In genomic region chr9:34337404-34337803, GRCh38 we compare ENCODE assay signal across 14 cellular contexts. TPM values are rescaled to one million over a fixed set of nuclear protein-coding genes. Genes with fewer than 3 reads are reported as not detected.
A peak's percentile ranks its signal among the peaks of the same experiment; 100 is the strongest.
DNase-seq lines count a peak whose midpoint lies in the region; ATAC-seq and TF ChIP-seq lines count a peak whose summit lies in the region.
"Had no signal": no experiment of that assay in that cellular context is flagged by ENCODE, and none has a peak within 500 bp of the region (broad histone marks: within the 10 kb centered on the region; RNA-seq: fewer than 3 reads in every experiment).

No MANE protein-coding gene starts in this region.

- no peaks in the 10 kb centered on the region for H3K27me3 ChIP-seq in DND-41 (ENCODE audit: insufficient read depth, low read length, poor library complexity)

- H3K27ac Mint-ChIP-seq in chondrocyte (ENCODE audit: unreplicated experiment) = no peak overlapping the region
- no peak overlapping the region for H3K27ac Mint-ChIP-seq in activated naive CD8-positive, alpha-beta T cell treated with anti-CD3 and anti-CD28 coated beads for 36 hours
- H3K27ac Mint-ChIP-seq: activated naive CD4-positive, alpha-beta T cell treated with anti-CD3 and anti-CD28 coated beads for 36 hours; nephron had no signal

- TF ChIP-seq CTCF in DND-41 (IDR thresholded peaks at IDR 0.05; ENCODE audit: borderline replicate concordance, extremely low read depth, low read length, poor library complexity, severe bottlenecking) (peak; percentile 23), LNCAP (IDR thresholded peaks at IDR 0.05) (peak; percentile 13; the same call in 1 of the 2 replicates), chondrocyte (IDR thresholded peaks at IDR 0.05) (peak; percentile 56)

- H3K4me3 Mint-ChIP-seq in chondrocyte (ENCODE audit: unreplicated experiment) = no peak overlapping the region
- H3K4me3 Mint-ChIP-seq in activated naive CD8-positive, alpha-beta T cell treated with anti-CD3 and anti-CD28 coated beads for 36 hours = no peak overlapping the region
- H3K4me3 Mint-ChIP-seq: activated naive CD4-positive, alpha-beta T cell treated with anti-CD3 and anti-CD28 coated beads for 36 hours; nephron had no signal

- ATAC-seq in DND-41 (ENCODE audit: insufficient read depth, low read depth) = no peak
- no peak for ATAC-seq in HG03159 (IDR thresholded peaks at IDR 0.05; ENCODE audit: unreplicated experiment)

- no peaks in the 10 kb centered on the region for H3K27me3 Mint-ChIP-seq in chondrocyte (ENCODE audit: low read depth)
- H3K27me3 Mint-ChIP-seq in activated naive CD8-positive, alpha-beta T cell treated with anti-CD3 and anti-CD28 coated beads for 36 hours = no peaks in the 10 kb centered on the region

- no peaks in the 10 kb centered on the region for H3K9me3 Mint-ChIP-seq in chondrocyte (ENCODE audit: low read depth)
- H3K9me3 Mint-ChIP-seq in activated naive CD8-positive, alpha-beta T cell treated with anti-CD3 and anti-CD28 coated beads for 36 hours = no peaks in the 10 kb centered on the region
- H3K9me3 Mint-ChIP-seq: activated naive CD4-positive, alpha-beta T cell treated with anti-CD3 and anti-CD28 coated beads for 36 hours; nephron had no signal

- no peak overlapping the region for H3K9ac ChIP-seq in DND-41 (ENCODE audit: low read depth, low read length)

- H3K36me3 ChIP-seq in DND-41 (ENCODE audit: insufficient read depth, low read length) = peaks cover 24% of the 10 kb centered on the region

- H3K4me1 Mint-ChIP-seq in chondrocyte (ENCODE audit: low read depth) = no peaks in the 10 kb centered on the region
- H3K4me1 Mint-ChIP-seq in activated naive CD8-positive, alpha-beta T cell treated with anti-CD3 and anti-CD28 coated beads for 36 hours = peaks cover 10% of the 10 kb centered on the region

- H3K9me3 ChIP-seq in DND-41 (ENCODE audit: insufficient read depth, low read length, severe bottlenecking) = no peaks in the 10 kb centered on the region

- no peak overlapping the region for H3K4me3 ChIP-seq in DND-41 (ENCODE audit: low read depth in 1 of 2, low read length in 2 of 2)

- H3K4me2 ChIP-seq in DND-41 (ENCODE audit: insufficient read depth, low read length) = no peak overlapping the region

- peaks cover 11% of the 10 kb centered on the region for H3K36me3 Mint-ChIP-seq in chondrocyte (ENCODE audit: low read depth)
- H3K36me3 Mint-ChIP-seq in activated naive CD8-positive, alpha-beta T cell treated with anti-CD3 and anti-CD28 coated beads for 36 hours = peaks cover 18% of the 10 kb centered on the region

- H4K20me1 ChIP-seq in DND-41 (ENCODE audit: insufficient read depth, low read length) = peaks cover 6% of the 10 kb centered on the region; the same call in 1 of the 2 replicates

- H2AFZ ChIP-seq in DND-41 (ENCODE audit: low read depth, low read length) = no peak overlapping the region

- H3K4me1 ChIP-seq in DND-41 (ENCODE audit: insufficient read depth, low read length) = no peaks in the 10 kb centered on the region

- DNase-seq in DND-41 (no peak), chondrocyte (ENCODE audit: low spot score) (no peak), myocyte (ENCODE audit: low read depth) (peak; percentile 14), DMS79 (lab: John Stamatoyannopoulos, UW) (no peak)
- no peak for DNase-seq in activated naive CD8-positive, alpha-beta T cell treated with anti-CD3 and anti-CD28 coated beads for 36 hours
- no peak for DNase-seq in stimulated activated CD4-positive, alpha-beta T cell treated with anti-CD3 and anti-CD28 coated beads, Interleukin-4, amount 100 ng/mL, for 1 hour
- DNase-seq: activated CD8-positive, alpha-beta memory T cell treated with anti-CD3 and anti-CD28 coated beads for 24 hours; activated naive CD4-positive, alpha-beta T cell treated with anti-CD3 and anti-CD28 coated beads for 36 hours; cortex of kidney; kidney glomerular epithelial cell; small intestine had no signal

- peaks cover 37% of the 10 kb centered on the region for H3K79me2 ChIP-seq in DND-41 (ENCODE audit: insufficient read depth, low read length)

- H3K27ac ChIP-seq in DND-41 (ENCODE audit: low read length) = no peak overlapping the region

RNA-seq across cellular contexts. Expression of gene NUDT2, which starts 8.0 kb away (rescaled TPM):
- total RNA-seq in chondrocyte (15.6 to 17.9 TPM (median 17.6 TPM) in 3 replicates), myocyte (28.3 and 28.4 TPM in 2 replicates)
- polyA plus RNA-seq in myocyte (2012) = 38.4 TPM
- total RNA-seq in activated naive CD8-positive, alpha-beta T cell treated with anti-CD3 and anti-CD28 coated beads for 36 hours = 10 to 100 TPM; 28.0 to 32.7 TPM

RNA-seq across cellular contexts. Expression of gene KIF24, which starts 8.3 kb away (rescaled TPM):
- total RNA-seq in chondrocyte (0.90 to 2.5 TPM (median 1.0 TPM) in 3 replicates), myocyte (2.0 and 2.1 TPM in 2 replicates)
- 1.1 TPM for polyA plus RNA-seq in myocyte (2012)
- total RNA-seq in activated naive CD8-positive, alpha-beta T cell treated with anti-CD3 and anti-CD28 coated beads for 36 hours = 1 to 10 TPM; 6.2 to 6.5 TPM

RNA-seq across cellular contexts. Expression of gene MYORG, which starts 39.3 kb away (rescaled TPM):
- total RNA-seq in chondrocyte (5.3 to 7.5 TPM (median 6.8 TPM) in 3 replicates), myocyte (2.6 and 7.6 TPM in 2 replicates)
- polyA plus RNA-seq in myocyte (2012) = 3.5 TPM
- 1 to 10 TPM; 3.6 to 4.4 TPM for total RNA-seq in activated naive CD8-positive, alpha-beta T cell treated with anti-CD3 and anti-CD28 coated beads for 36 hours
